ENCODE assay signal across 14 cellular contexts in the genomic region with DNA sequence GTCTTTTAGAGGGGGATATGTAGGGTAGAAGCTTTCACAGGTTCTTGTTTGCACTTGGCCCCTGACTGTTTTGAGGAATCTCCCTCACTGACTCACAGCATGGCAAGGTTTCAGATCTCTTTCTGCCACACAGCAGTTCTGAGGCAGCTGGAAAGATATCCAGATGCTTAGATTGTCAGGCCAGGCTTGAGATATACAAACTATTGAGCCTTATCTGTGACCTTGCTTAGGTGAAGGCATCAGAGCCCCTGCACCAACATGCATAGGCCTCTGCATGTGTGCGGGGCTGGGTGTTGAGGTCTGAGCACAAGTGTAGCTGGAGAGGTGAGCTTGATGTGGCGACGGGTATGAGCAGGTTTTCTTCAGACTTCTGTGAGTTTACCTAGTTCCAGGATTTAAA.
DNase-seq lines count a peak whose midpoint lies in the region; ATAC-seq and TF ChIP-seq lines count a peak whose summit lies in the region.
"Had no signal": no experiment of that assay in that cellular context is flagged by ENCODE, and none has a peak within 500 bp of the region (broad histone marks: within the 10 kb centered on the region; RNA-seq: fewer than 3 reads in every experiment).

No MANE protein-coding gene starts in this region.

- H3K4me3 Mint-ChIP-seq in WTC11, result no peak overlapping the region
- H3K4me3 Mint-ChIP-seq: brain, CD14-positive monocyte had no signal

- H3K36me3 Mint-ChIP-seq in WTC11, result peaks cover 69% of the 10 kb centered on the region

- peaks cover 25% of the 10 kb centered on the region for H3K9me3 Mint-ChIP-seq in WTC11

- ATAC-seq in heart left ventricle (peak in 3 of 4 donors; percentile 28 to 68 (median 34)), WTC11 (peak; percentile 87)
- ATAC-seq in stimulated activated naive CD8-positive, alpha-beta T cell treated with anti-CD3 and anti-CD28 coated beads, Interleukin-15, Interleukin-2, amounts not matched to agents 100 U/mL and 50 U/mL, for 24 hours, result peak; percentile 52
- ATAC-seq: Panc1 had no signal

- no peak for TF ChIP-seq POLR2A in heart left ventricle (IDR thresholded peaks at IDR 0.05)

- 59 to 67% (median 66%) methylated on average over 3 of the region's 3 CpGs for WGBS in heart left ventricle, 4 donors

- CTCF ChIA-PET in WTC11 (lab: Charles Lee), result interaction anchor here (1.0 to 2.6 kb wide), 3 partner anchors 16 to 313 kb away, joined by 3 to 7 read pairs (median 4); no protein-coding TSS in a partner anchor

- no peaks in the 10 kb centered on the region; the same call in 1 of the 2 replicates for H3K27me3 Mint-ChIP-seq in WTC11 (ENCODE audit: low read depth)
- H3K27me3 Mint-ChIP-seq: brain had no signal

- TF ChIP-seq CTCF in heart left ventricle (IDR thresholded peaks at IDR 0.05), result no peak
- TF ChIP-seq CTCF in right atrium auricular region (IDR thresholded peaks at IDR 0.05), result no peak
- TF ChIP-seq CTCF in WTC11 (IDR thresholded peaks at IDR 0.05), result no peak

- H3K36me3 ChIP-seq in heart left ventricle (peaks cover under 1 to 60% (median 44%) of the 10 kb centered on the region in 9 donors), right atrium auricular region (peaks cover 10% of the 10 kb centered on the region)

- POLR2A ChIA-PET in WTC11 (lab: Charles Lee), result no interaction called here

- no peaks in the 10 kb centered on the region for H3K27me3 ChIP-seq in heart left ventricle
- H3K27me3 ChIP-seq in right atrium auricular region, result no peaks in the 10 kb centered on the region

- H3K9me3 ChIP-seq in heart left ventricle (peaks cover 0 to 16% (median under 1%) of the 10 kb centered on the region in 12 donors), right atrium auricular region (no peaks in the 10 kb centered on the region)

- peaks cover 36% of the 10 kb centered on the region for H3K4me1 Mint-ChIP-seq in WTC11
- H3K4me1 Mint-ChIP-seq: CD14-positive monocyte had no signal

- H3K27ac ChIP-seq in heart left ventricle, result no peak overlapping the region
- H3K27ac ChIP-seq in right atrium auricular region, result no peak overlapping the region

- DNase-seq in heart left ventricle (no peak), right atrium auricular region (ENCODE audit: low spot score) (no peak), WTC11 (ENCODE audit: low spot score) (no peak), fibroblast of peridontal ligament (ENCODE audit: extremely low read depth) (peak; percentile 60), HCEC 1CT (no peak), islet precursor cell (no peak), epidermal melanocyte (ENCODE audit: insufficient read length, low spot score) (no peak)
- no peak for DNase-seq in stimulated activated naive CD8-positive, alpha-beta T cell treated with anti-CD3 and anti-CD28 coated beads, Interleukin-15, Interleukin-2, amounts not matched to agents 100 U/mL and 50 U/mL, for 24 hours
- DNase-seq: hypothalamus; NCI-H1092 treated with DMSO at 0.1 percent for 48 hours; stimulated activated CD4-positive, alpha-beta T cell treated with anti-CD3 and anti-CD28 coated beads, Interleukin-4, amount 100 ng/mL, for 24 hours had no signal

- H3K4me3 ChIP-seq in heart left ventricle (no peak overlapping the region), right atrium auricular region (no peak overlapping the region)

- intact Hi-C loops in heart left ventricle (cut with DNase I), result no loop called here

- H3K27ac Mint-ChIP-seq in WTC11, result peak overlapping the region; percentile 61

- H3K4me1 ChIP-seq in heart left ventricle (peaks cover 0 to 9% (median 2%) of the 10 kb centered on the region in 12 donors), right atrium auricular region (peaks cover 0 to 14% of the 10 kb centered on the region in 2 donors)

TF ChIP-seq in WTC11, 78 proteins besides CTCF, POLR2A, EP300 and RAD21:
- TF ChIP-seq ESRRA (CRISPR knock-in tag; IDR thresholded peaks at IDR 0.05; ENCODE audit: borderline replicate concordance) (no peak), JAZF1 (CRISPR knock-in tag; IDR thresholded peaks at IDR 0.05) (no peak), NFE2L1 (CRISPR knock-in tag; IDR thresholded peaks at IDR 0.05) (no peak)
- TF ChIP-seq, protein P1, sequence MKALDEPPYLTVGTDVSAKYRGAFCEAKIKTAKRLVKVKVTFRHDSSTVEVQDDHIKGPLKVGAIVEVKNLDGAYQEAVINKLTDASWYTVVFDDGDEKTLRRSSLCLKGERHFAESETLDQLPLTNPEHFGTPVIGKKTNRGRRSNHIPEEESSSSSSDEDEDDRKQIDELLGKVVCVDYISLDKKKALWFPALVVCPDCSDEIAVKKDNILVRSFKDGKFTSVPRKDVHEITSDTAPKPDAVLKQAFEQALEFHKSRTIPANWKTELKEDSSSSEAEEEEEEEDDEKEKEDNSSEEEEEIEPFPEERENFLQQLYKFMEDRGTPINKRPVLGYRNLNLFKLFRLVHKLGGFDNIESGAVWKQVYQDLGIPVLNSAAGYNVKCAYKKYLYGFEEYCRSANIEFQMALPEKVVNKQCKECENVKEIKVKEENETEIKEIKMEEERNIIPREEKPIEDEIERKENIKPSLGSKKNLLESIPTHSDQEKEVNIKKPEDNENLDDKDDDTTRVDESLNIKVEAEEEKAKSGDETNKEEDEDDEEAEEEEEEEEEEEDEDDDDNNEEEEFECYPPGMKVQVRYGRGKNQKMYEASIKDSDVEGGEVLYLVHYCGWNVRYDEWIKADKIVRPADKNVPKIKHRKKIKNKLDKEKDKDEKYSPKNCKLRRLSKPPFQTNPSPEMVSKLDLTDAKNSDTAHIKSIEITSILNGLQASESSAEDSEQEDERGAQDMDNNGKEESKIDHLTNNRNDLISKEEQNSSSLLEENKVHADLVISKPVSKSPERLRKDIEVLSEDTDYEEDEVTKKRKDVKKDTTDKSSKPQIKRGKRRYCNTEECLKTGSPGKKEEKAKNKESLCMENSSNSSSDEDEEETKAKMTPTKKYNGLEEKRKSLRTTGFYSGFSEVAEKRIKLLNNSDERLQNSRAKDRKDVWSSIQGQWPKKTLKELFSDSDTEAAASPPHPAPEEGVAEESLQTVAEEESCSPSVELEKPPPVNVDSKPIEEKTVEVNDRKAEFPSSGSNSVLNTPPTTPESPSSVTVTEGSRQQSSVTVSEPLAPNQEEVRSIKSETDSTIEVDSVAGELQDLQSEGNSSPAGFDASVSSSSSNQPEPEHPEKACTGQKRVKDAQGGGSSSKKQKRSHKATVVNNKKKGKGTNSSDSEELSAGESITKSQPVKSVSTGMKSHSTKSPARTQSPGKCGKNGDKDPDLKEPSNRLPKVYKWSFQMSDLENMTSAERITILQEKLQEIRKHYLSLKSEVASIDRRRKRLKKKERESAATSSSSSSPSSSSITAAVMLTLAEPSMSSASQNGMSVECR (CRISPR knock-in tag; IDR thresholded peaks at IDR 0.05; ENCODE audit: borderline replicate concordance), result no peak

Comparison
In these comparisons a context has a peak if more than half of its experiments do, and no peak if none do; other contexts are left out.
1. ATAC-seq: peak in every context shown above with its lines; median percentile 87 in WTC11; 52 in stimulated activated naive CD8-positive, alpha-beta T cell treated with anti-CD3 and anti-CD28 coated beads, Interleukin-15, Interleukin-2, amounts not matched to agents 100 U/mL and 50 U/mL, for 24 hours; 34 in heart left ventricle.